Comparison of ENCODE assay signal across 20 cellular contexts in the genomic region with DNA sequence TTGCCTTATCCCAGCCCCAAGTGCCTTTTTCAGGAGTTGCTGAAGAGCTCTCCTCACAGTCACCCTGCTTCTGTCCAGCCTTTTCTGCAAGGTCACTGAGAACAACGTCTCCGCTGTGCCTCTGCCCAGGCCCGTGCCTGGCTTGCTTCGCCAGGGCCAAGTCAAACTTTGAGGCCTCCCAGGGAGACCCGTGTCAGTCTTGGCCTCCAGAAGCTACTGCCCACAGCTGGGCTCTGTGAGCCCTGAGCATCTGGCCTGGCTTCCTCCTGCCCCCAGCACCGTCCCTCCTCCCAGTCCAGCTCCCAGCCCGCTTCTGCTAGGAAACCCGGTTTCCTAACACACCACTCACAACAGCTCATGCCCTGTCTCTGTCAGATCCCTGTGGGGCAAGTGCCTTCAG.
"Had no signal": no experiment of that assay in that cellular context is flagged by ENCODE, and none has a peak within 500 bp of the region (broad histone marks: within the 10 kb centered on the region; RNA-seq: fewer than 3 reads in every experiment).

No MANE protein-coding gene starts in this region.

- H3K4me1 ChIP-seq: heart left ventricle, transverse colon, uterus had no signal

- H3K27ac ChIP-seq: heart left ventricle, ovary, thoracic aorta, transverse colon, uterus had no signal

- H3K4me3 Mint-ChIP-seq: naive thymus-derived CD8-positive, alpha-beta T cell; stimulated activated naive B cell treated with anti-CD40 and anti-IgM and Interleukin-4, amounts not matched to agents 10 μg/mL and 1 μg/mL and 100 μg/mL, for 72 hours; stimulated activated naive CD8-positive, alpha-beta T cell treated with anti-CD3 and anti-CD28 coated beads, Interleukin-15, amount 100 ng/mL, for 72 hours had no signal

- FAIRE-seq: endometrium, frontal cortex, keratinocyte had no signal

- H3K9me3 ChIP-seq: uterus had no signal

- H3K36me3 ChIP-seq: heart left ventricle, ovary, thoracic aorta, transverse colon, uterus had no signal

- H3K4me1 Mint-ChIP-seq: naive thymus-derived CD8-positive, alpha-beta T cell; stimulated activated naive B cell treated with anti-CD40 and anti-IgM and Interleukin-4, amounts not matched to agents 10 μg/mL and 1 μg/mL and 100 μg/mL, for 72 hours; stimulated activated naive CD8-positive, alpha-beta T cell treated with anti-CD3 and anti-CD28 coated beads, Interleukin-15, amount 100 ng/mL, for 72 hours had no signal

- H3K27me3 ChIP-seq: ovary, transverse colon, uterus had no signal

- H3K4me3 ChIP-seq: heart left ventricle, ovary, thoracic aorta, transverse colon, uterus had no signal

- H3K27ac Mint-ChIP-seq: naive thymus-derived CD8-positive, alpha-beta T cell; progenitor cell of endocrine pancreas; stimulated activated naive B cell treated with anti-CD40 and anti-IgM and Interleukin-4, amounts not matched to agents 10 μg/mL and 1 μg/mL and 100 μg/mL, for 72 hours; stimulated activated naive CD8-positive, alpha-beta T cell treated with anti-CD3 and anti-CD28 coated beads, Interleukin-15, amount 100 ng/mL, for 72 hours had no signal

- DNase-seq: central memory CD4-positive, alpha-beta T cell; effector memory CD4-positive, alpha-beta T cell; heart left ventricle; left cardiac atrium; left ventricle myocardium superior; mesendoderm; naive thymus-derived CD8-positive, alpha-beta T cell; ovary; right cardiac atrium; stimulated activated CD4-positive, alpha-beta T cell treated with anti-CD3 and anti-CD28 coated beads, Interleukin-4, amount 100 ng/mL, for 24 hours; stimulated activated naive B cell treated with anti-CD40 and anti-IgM and Interleukin-4, amounts not matched to agents 10 μg/mL and 1 μg/mL and 100 μg/mL, for 72 hours; stimulated activated naive CD8-positive, alpha-beta T cell treated with anti-CD3 and anti-CD28 coated beads, Interleukin-15, amount 100 ng/mL, for 72 hours; transverse colon; uterus had no signal

- ATAC-seq: esophagus mucosa; heart left ventricle; left cardiac atrium; left ventricle myocardium superior; naive thymus-derived CD8-positive, alpha-beta T cell; right cardiac atrium; stimulated activated naive B cell treated with anti-CD40 and anti-IgM and Interleukin-4, amounts not matched to agents 10 μg/mL and 1 μg/mL and 100 μg/mL, for 72 hours; stimulated activated naive CD8-positive, alpha-beta T cell treated with anti-CD3 and anti-CD28 coated beads, Interleukin-15, amount 100 ng/mL, for 72 hours had no signal
